In genomic region chr1:103721473-103721872, GRCh38 we compare ENCODE assay signal across 12 cellular contexts. TPM values are rescaled to one million over a fixed set of nuclear protein-coding genes. Genes with fewer than 3 reads are reported as not detected.
DNase-seq lines count a peak whose midpoint lies in the region; ATAC-seq and TF ChIP-seq lines count a peak whose summit lies in the region.
"Not testable (repeated sequence)": the region's sequence is repeated elsewhere in the genome, so short reads cannot be mapped to it uniquely, and the experiment has no call there.
"Had no signal": no experiment of that assay in that cellular context is flagged by ENCODE, and none has a peak within 500 bp of the region (broad histone marks: within the 10 kb centered on the region; RNA-seq: fewer than 3 reads in every experiment).

No MANE protein-coding gene starts in this region.

- DNase-seq in body of pancreas, result not testable (repeated sequence)

- H3K9me3 ChIP-seq in body of pancreas, result not testable (repeated sequence)

- H3K36me3 ChIP-seq in body of pancreas (replicated peaks in 1 of 2; ENCODE audit: insufficient read depth in 1 of 2, low read depth in 2 of 2), result not testable (repeated sequence)

- not testable (repeated sequence) for H3K4me1 ChIP-seq in body of pancreas

- H3K27me3 ChIP-seq in body of pancreas, result not testable (repeated sequence)

- not testable (repeated sequence) for TF ChIP-seq POLR2A in body of pancreas (IDR thresholded peaks at IDR 0.05)

- H3K4me3 ChIP-seq in body of pancreas, result not testable (repeated sequence)

- H3K27ac ChIP-seq in body of pancreas, result not testable (repeated sequence)

- intact Hi-C loops in body of pancreas (cut with DNase I), result not testable (repeated sequence)

- no CpG with 5 or more reads among the region's 2 CpGs for WGBS in body of pancreas, 2 donors

- ATAC-seq in body of pancreas, result peak; percentile 53

- not testable (repeated sequence) for TF ChIP-seq CTCF in body of pancreas (IDR thresholded peaks at IDR 0.05)

RNA-seq across cellular contexts. Expression of gene AMY1B, which starts 25.5 kb away (rescaled TPM):
- not detected for total RNA-seq in body of pancreas
- total RNA-seq: A172; A673; B cell; Caco-2; Calu3; CD4-positive, alpha-beta memory T cell; CD4-positive, alpha-beta T cell; CD4-positive, CD25-positive, alpha-beta regulatory T cell; CD8-positive, alpha-beta memory T cell; CD8-positive, alpha-beta T cell; Daoy had no signal

RNA-seq across cellular contexts. Expression of gene AMY1C, which starts 28.2 kb away (rescaled TPM):
- under 1 TPM in 1 of 2 donors, not detected in 1; 0.66 TPM for total RNA-seq in body of pancreas
- total RNA-seq: A172; A673; B cell; Caco-2; Calu3; CD4-positive, alpha-beta memory T cell; CD4-positive, alpha-beta T cell; CD4-positive, CD25-positive, alpha-beta regulatory T cell; CD8-positive, alpha-beta memory T cell; CD8-positive, alpha-beta T cell; Daoy had no signal
